9 cellular contexts compared by ENCODE assay signal in genomic region chr3:5138214-5138981, GRCh38. TPM values are rescaled to one million over a fixed set of nuclear protein-coding genes. Genes with fewer than 3 reads are reported as not detected.
DNase-seq lines count a peak whose midpoint lies in the region; ATAC-seq and TF ChIP-seq lines count a peak whose summit lies in the region.
"Had no signal": no experiment of that assay in that cellular context is flagged by ENCODE, and none has a peak within 500 bp of the region (broad histone marks: within the 10 kb centered on the region; RNA-seq: fewer than 3 reads in every experiment).

No MANE protein-coding gene starts in this region.

- POLR2A ChIA-PET in CD4-positive, alpha-beta T cell (lab: Charles Lee): no interaction called here
- POLR2A ChIA-PET in naive thymus-derived CD8-positive, alpha-beta T cell (lab: Charles Lee): interaction anchor here (0.7 kb wide), 1 partner anchor 617 kb away, joined by 3 read pairs; no protein-coding TSS in a partner anchor

- CTCF ChIA-PET in CD4-positive, alpha-beta T cell (lab: Charles Lee): no interaction called here

- peaks cover 1% of the 10 kb centered on the region for H3K36me3 ChIP-seq in H7 (replicated peaks; ENCODE audit: control insufficient read depth, insufficient read depth, low read length)

- H3K27me3 ChIP-seq in CD4-positive, alpha-beta T cell (ENCODE audit: control insufficient read depth, insufficient read depth, low read length): no peaks in the 10 kb centered on the region
- H3K27me3 ChIP-seq in H7 (ENCODE audit: control insufficient read depth, insufficient read depth, low read length): no peaks in the 10 kb centered on the region

- H3K27ac Mint-ChIP-seq in CD4-positive, alpha-beta T cell: peak overlapping the region; percentile 56
- H3K27ac Mint-ChIP-seq in chondrocyte (ENCODE audit: unreplicated experiment): peak overlapping the region; percentile 60
- peak overlapping the region in 8 of 10 donors; percentile 11 to 86 (median 58) for H3K27ac Mint-ChIP-seq in naive thymus-derived CD8-positive, alpha-beta T cell

- no peak for ATAC-seq in CD4-positive, alpha-beta T cell (ENCODE audit: poor library complexity)
- ATAC-seq in naive thymus-derived CD8-positive, alpha-beta T cell: no peak

- H3K36me3 Mint-ChIP-seq in CD4-positive, alpha-beta T cell (ENCODE audit: low read depth): peaks cover 41% of the 10 kb centered on the region
- peaks cover under 1% of the 10 kb centered on the region for H3K36me3 Mint-ChIP-seq in chondrocyte (ENCODE audit: low read depth)
- H3K36me3 Mint-ChIP-seq in naive thymus-derived CD8-positive, alpha-beta T cell: peaks cover 0 to 16% (median 7%) of the 10 kb centered on the region in 3 donors

- peaks cover 72% of the 10 kb centered on the region for H3K4me1 Mint-ChIP-seq in CD4-positive, alpha-beta T cell (ENCODE audit: low read depth)
- peaks cover 52% of the 10 kb centered on the region for H3K4me1 Mint-ChIP-seq in chondrocyte (ENCODE audit: low read depth)
- H3K4me1 Mint-ChIP-seq in naive thymus-derived CD8-positive, alpha-beta T cell: peaks cover 31 to 82% (median 76%) of the 10 kb centered on the region in 4 donors

- no peaks in the 10 kb centered on the region for H3K27me3 Mint-ChIP-seq in CD4-positive, alpha-beta T cell
- H3K27me3 Mint-ChIP-seq in chondrocyte (ENCODE audit: low read depth): no peaks in the 10 kb centered on the region
- H3K27me3 Mint-ChIP-seq in naive thymus-derived CD8-positive, alpha-beta T cell: no peaks in the 10 kb centered on the region

- intact Hi-C loops in CD4-positive, alpha-beta T cell (cut with DNase I, micrococcal nuclease): loop anchor here (5.0 to 10.0 kb wide), 4 partner anchors 49 to 286 kb away; partner anchors contain the start of gene EDEM1 (in 1 of the 2)

- no peaks in the 10 kb centered on the region for H3K9me3 ChIP-seq in CD4-positive, alpha-beta T cell (ENCODE audit: control insufficient read depth, low read length)

- DNase-seq in CD4-positive, alpha-beta T cell: no peak
- DNase-seq in LHCN-M2 (ENCODE audit: low read depth) (peak; percentile 69), chondrocyte (ENCODE audit: low spot score) (no peak), G401 (ENCODE audit: low spot score) (no peak), H7 (no peak), DMS79 (lab: John Stamatoyannopoulos, UW) (no peak)
- DNase-seq in naive thymus-derived CD8-positive, alpha-beta T cell: no peak
- no peak for DNase-seq in activated CD4-positive, CD25-positive, alpha-beta regulatory T cell (lab: John Stamatoyannopoulos, UW)
- DNase-seq: NCI-H2029 had no signal

- no peaks in the 10 kb centered on the region for H3K9me3 Mint-ChIP-seq in CD4-positive, alpha-beta T cell
- no peaks in the 10 kb centered on the region for H3K9me3 Mint-ChIP-seq in chondrocyte (ENCODE audit: low read depth)
- peaks cover 0 to 2% (median 0%) of the 10 kb centered on the region in 9 donors for H3K9me3 Mint-ChIP-seq in naive thymus-derived CD8-positive, alpha-beta T cell

- no peak overlapping the region for H3K27ac ChIP-seq in CD4-positive, alpha-beta T cell (ENCODE audit: low read depth, low read length)

- no peak overlapping the region for H3K4me3 ChIP-seq in H7 (ENCODE audit: insufficient read depth, low read depth, low read length)

- no peak overlapping the region for H3K4me3 Mint-ChIP-seq in CD4-positive, alpha-beta T cell
- no peak overlapping the region for H3K4me3 Mint-ChIP-seq in chondrocyte (ENCODE audit: unreplicated experiment)
- peak overlapping the region in 1 of 10 donors; percentile 43 for H3K4me3 Mint-ChIP-seq in naive thymus-derived CD8-positive, alpha-beta T cell

- no peak for TF ChIP-seq CTCF in CD4-positive, alpha-beta T cell (IDR thresholded peaks at IDR 0.05)
- TF ChIP-seq CTCF in chondrocyte (IDR thresholded peaks at IDR 0.05): no peak

- in situ Hi-C loops in G401 (cut with HindIII; ENCODE audit: low sequenced_read_pairs): no loop called here

RNA-seq across cellular contexts. Expression of gene ARL8B, which starts 16.3 kb away (rescaled TPM):
- total RNA-seq in CD4-positive, alpha-beta T cell: 10 to 100 TPM; 48.5 to 49.7 TPM
- 45.3 and 56.7 TPM in 2 replicates for total RNA-seq in LHCN-M2 (2014; rRNA removed)
- polyA plus RNA-seq in LHCN-M2 (2012): 34.8 TPM
- total RNA-seq in chondrocyte: 50.7 to 65.8 TPM (median 61.6 TPM) in 3 replicates
- 10 to 100 TPM; 51.8 to 57.8 TPM for total RNA-seq in naive thymus-derived CD8-positive, alpha-beta T cell
- 10 to 100 TPM; 40.4 to 49.8 (median 40.9) TPM for polyA plus RNA-seq in naive thymus-derived CD8-positive, alpha-beta T cell
- total RNA-seq in G401 (2014; rRNA removed; shearing (Covaris generic)): 78.2 and 121 TPM in 2 replicates
- 30.7 and 39.6 TPM in 2 replicates for total RNA-seq in H7 (2014; rRNA removed; shearing (Covaris generic))

RNA-seq across cellular contexts. Expression of gene EDEM1, which starts 49.1 kb away (rescaled TPM):
- 100 to 1,000 TPM; 106 to 114 TPM for total RNA-seq in CD4-positive, alpha-beta T cell
- total RNA-seq in LHCN-M2 (2014; rRNA removed) (25.6 and 25.7 TPM in 2 replicates), chondrocyte (39.0 to 51.2 TPM (median 49.1 TPM) in 3 replicates)
- polyA plus RNA-seq in LHCN-M2 (2012): 8.9 TPM
- 100 to 1,000 TPM; 108 to 109 TPM for total RNA-seq in naive thymus-derived CD8-positive, alpha-beta T cell
- polyA plus RNA-seq in naive thymus-derived CD8-positive, alpha-beta T cell: 10 to 100 TPM; 25.5 to 31.0 (median 26.0) TPM
- total RNA-seq in G401 (2014; rRNA removed; shearing (Covaris generic)): 10.4 and 12.6 TPM in 2 replicates
- 12.6 and 13.2 TPM in 2 replicates for total RNA-seq in H7 (2014; rRNA removed; shearing (Covaris generic))
